1 cellular context compared by ENCODE assay signal in the genomic region with DNA sequence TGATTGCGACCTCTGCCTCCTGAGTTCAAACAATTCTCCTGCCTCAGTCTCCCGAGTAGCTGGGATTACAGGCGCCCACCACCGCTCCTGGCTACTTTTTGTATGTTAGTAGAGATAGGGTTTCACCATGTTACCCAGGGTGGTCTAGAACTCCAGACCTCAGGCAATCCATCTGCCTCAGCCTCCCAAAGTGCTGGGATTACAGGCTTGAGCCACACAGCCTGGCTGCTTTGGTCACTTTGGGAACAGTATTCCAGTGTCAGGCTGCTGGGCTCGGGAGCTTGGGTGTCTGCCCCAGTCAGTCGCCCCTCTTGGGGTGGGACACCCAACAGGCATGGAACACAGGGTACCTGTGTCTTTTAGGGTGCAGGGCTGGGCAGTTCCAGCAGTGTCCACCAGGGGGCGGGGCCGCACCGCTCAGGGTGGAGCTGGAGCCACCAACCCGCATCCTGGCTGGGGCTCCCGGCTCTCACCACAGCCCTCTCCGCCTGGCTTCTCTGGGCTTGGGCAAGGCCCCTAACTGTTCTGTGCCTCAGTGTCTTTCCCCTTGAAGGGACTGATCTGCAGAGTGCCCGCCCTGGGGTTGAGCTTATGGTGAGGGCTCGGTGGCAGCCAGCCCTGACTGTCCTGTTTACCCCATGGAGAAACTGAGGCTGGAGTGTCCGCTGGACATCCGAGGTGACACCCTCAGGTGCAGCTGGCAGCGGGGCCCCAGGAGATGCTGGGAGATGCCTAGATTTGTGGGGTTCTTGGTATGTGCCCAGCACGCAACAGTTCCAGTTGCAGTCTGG.
TF ChIP-seq lines count a peak whose summit lies in the region.

No MANE protein-coding gene starts in this region.

TF ChIP-seq in IMR-90, 13 proteins besides CTCF, POLR2A, EP300 and RAD21:
- TF ChIP-seq, protein P1, sequence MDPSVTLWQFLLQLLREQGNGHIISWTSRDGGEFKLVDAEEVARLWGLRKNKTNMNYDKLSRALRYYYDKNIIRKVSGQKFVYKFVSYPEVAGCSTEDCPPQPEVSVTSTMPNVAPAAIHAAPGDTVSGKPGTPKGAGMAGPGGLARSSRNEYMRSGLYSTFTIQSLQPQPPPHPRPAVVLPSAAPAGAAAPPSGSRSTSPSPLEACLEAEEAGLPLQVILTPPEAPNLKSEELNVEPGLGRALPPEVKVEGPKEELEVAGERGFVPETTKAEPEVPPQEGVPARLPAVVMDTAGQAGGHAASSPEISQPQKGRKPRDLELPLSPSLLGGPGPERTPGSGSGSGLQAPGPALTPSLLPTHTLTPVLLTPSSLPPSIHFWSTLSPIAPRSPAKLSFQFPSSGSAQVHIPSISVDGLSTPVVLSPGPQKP (IDR thresholded peaks at IDR 0.05; ENCODE audit: borderline replicate concordance, low read depth, low read length), result no peak
- no peak for TF ChIP-seq RCOR1 (IDR thresholded peaks at IDR 0.05; ENCODE audit: insufficient replicate concordance, low read length)
- TF ChIP-seq NFE2L2 (IDR thresholded peaks at IDR 0.05; ENCODE audit: low read depth, low read length), result no peak
- TF ChIP-seq MAFK (IDR thresholded peaks at IDR 0.05; ENCODE audit: low read depth, low read length), result no peak
- TF ChIP-seq, protein P2, sequence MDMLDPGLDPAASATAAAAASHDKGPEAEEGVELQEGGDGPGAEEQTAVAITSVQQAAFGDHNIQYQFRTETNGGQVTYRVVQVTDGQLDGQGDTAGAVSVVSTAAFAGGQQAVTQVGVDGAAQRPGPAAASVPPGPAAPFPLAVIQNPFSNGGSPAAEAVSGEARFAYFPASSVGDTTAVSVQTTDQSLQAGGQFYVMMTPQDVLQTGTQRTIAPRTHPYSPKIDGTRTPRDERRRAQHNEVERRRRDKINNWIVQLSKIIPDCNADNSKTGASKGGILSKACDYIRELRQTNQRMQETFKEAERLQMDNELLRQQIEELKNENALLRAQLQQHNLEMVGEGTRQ (IDR thresholded peaks at IDR 0.05; ENCODE audit: low read depth, low read length), result no peak
- no peak for TF ChIP-seq CEBPB (IDR thresholded peaks at IDR 0.05; ENCODE audit: low read depth, low read length)
